11 cellular contexts compared by ENCODE assay signal in genomic region chr1:100955322-100955721, GRCh38. TPM values are rescaled to one million over a fixed set of nuclear protein-coding genes. Genes with fewer than 3 reads are reported as not detected.
A peak's percentile ranks its signal among the peaks of the same experiment; 100 is the strongest.
DNase-seq lines count a peak whose midpoint lies in the region; ATAC-seq and TF ChIP-seq lines count a peak whose summit lies in the region.
"Had no signal": no experiment of that assay in that cellular context is flagged by ENCODE, and none has a peak within 500 bp of the region (broad histone marks: within the 10 kb centered on the region; RNA-seq: fewer than 3 reads in every experiment).

No MANE protein-coding gene starts in this region.

- no peak overlapping the region for H3K4me3 Mint-ChIP-seq in progenitor cell of endocrine pancreas (ENCODE audit: low read depth)

- TF ChIP-seq CTCF in cardiac fibroblast (IDR thresholded peaks at IDR 0.05; ENCODE audit: low read depth, low read length) (no peak), mucosa of descending colon (IDR thresholded peaks at IDR 0.05) (no peak), progenitor cell of endocrine pancreas (IDR thresholded peaks at IDR 0.05; ENCODE audit: unreplicated experiment) (no peak), right atrium auricular region (IDR thresholded peaks at IDR 0.05) (no peak), lower leg skin (IDR thresholded peaks at IDR 0.05) (no peak)

- no peak for ATAC-seq in mucosa of descending colon

- no peak overlapping the region for H3K4me3 ChIP-seq in cardiac fibroblast (replicated peaks in 1 of 2; ENCODE audit: low read depth in 2 of 2, low read length in 2 of 2)
- H3K4me3 ChIP-seq in mucosa of descending colon = no peak overlapping the region
- no peak overlapping the region for H3K4me3 ChIP-seq in right atrium auricular region
- no peak overlapping the region for H3K4me3 ChIP-seq in lower leg skin (ENCODE audit: low read depth, poor library complexity, severe bottlenecking)
- H3K4me3 ChIP-seq: vagina had no signal

- H3K36me3 ChIP-seq in mucosa of descending colon (ENCODE audit: low read depth) = no peaks in the 10 kb centered on the region
- peaks cover 11% of the 10 kb centered on the region for H3K36me3 ChIP-seq in right atrium auricular region

- H3K27me3 Mint-ChIP-seq in progenitor cell of endocrine pancreas = no peaks in the 10 kb centered on the region

- WGBS in lower leg skin, 2 donors = 41 to 48% methylated on average over 1 of the region's 1 CpG

- TF ChIP-seq POLR2A in lower leg skin (IDR thresholded peaks at IDR 0.05) = no peak

- H3K27ac Mint-ChIP-seq in progenitor cell of endocrine pancreas = no peak overlapping the region

- H3K36me3 Mint-ChIP-seq in progenitor cell of endocrine pancreas (ENCODE audit: insufficient read depth) = peaks cover 7% of the 10 kb centered on the region

- H3K9me3 ChIP-seq in mucosa of descending colon = no peaks in the 10 kb centered on the region
- H3K9me3 ChIP-seq in right atrium auricular region = no peaks in the 10 kb centered on the region
- H3K9me3 ChIP-seq: vagina had no signal

- H3K27me3 ChIP-seq in right atrium auricular region = no peaks in the 10 kb centered on the region
- H3K27me3 ChIP-seq: vagina had no signal

- no peak overlapping the region for H3K27ac ChIP-seq in right atrium auricular region
- H3K27ac ChIP-seq: HL-60, vagina had no signal

- intact Hi-C loops in mucosa of descending colon (cut with DNase I, micrococcal nuclease) = no loop called here
- intact Hi-C loops in lower leg skin (cut with DNase I; ENCODE audit: low total_unique reads) = no loop called here

- DNase-seq in Daoy (ENCODE audit: low read depth) (peak; percentile 74), HT1080 (ENCODE audit: low read depth) (peak; percentile 70), cardiac fibroblast (ENCODE audit: low read depth in 2 of 2) (peak; percentile 71 to 88), myocyte (ENCODE audit: low read depth) (peak; percentile 26), mucosa of descending colon (no peak), progenitor cell of endocrine pancreas (ENCODE audit: low spot score, unreplicated experiment) (no peak), right atrium auricular region (ENCODE audit: low spot score) (no peak), lower leg skin (ENCODE audit: low spot score in 2 of 2) (no peak)
- DNase-seq: NCI-H1417 treated with DMSO at 0.1 percent for 48 hours had no signal

- H3K4me1 ChIP-seq in mucosa of descending colon (ENCODE audit: low read depth) = no peaks in the 10 kb centered on the region
- H3K4me1 ChIP-seq in right atrium auricular region = no peaks in the 10 kb centered on the region

- no peaks in the 10 kb centered on the region for H3K9me3 Mint-ChIP-seq in progenitor cell of endocrine pancreas (ENCODE audit: low read depth)

- peaks cover 14% of the 10 kb centered on the region for H3K4me1 Mint-ChIP-seq in progenitor cell of endocrine pancreas (ENCODE audit: low read depth)

RNA-seq across cellular contexts. Expression of gene SLC30A7, which starts 59.4 kb away (rescaled TPM):
- 69.5 and 70.4 TPM in 2 replicates for total RNA-seq in Daoy (2014; rRNA removed; shearing (Covaris generic))
- 26.8 and 30.5 TPM in 2 replicates for total RNA-seq in HT1080 (2014; rRNA removed; shearing (Covaris generic))
- 16.0 and 20.5 TPM in 2 replicates for polyA plus RNA-seq in HT1080 (2015; cell fraction: cytosol; rRNA removed)
- 39.5 and 41.2 TPM in 2 replicates for polyA plus RNA-seq in HT1080 (2015; cell fraction: nucleus; rRNA removed)
- total RNA-seq in myocyte (18.3 and 26.8 TPM in 2 replicates), mucosa of descending colon (10 to 100 TPM; 27.3 to 37.0 (median 35.7) TPM), progenitor cell of endocrine pancreas (28.2 and 30.7 TPM in 2 replicates), right atrium auricular region (1 to 10 TPM; 8.1 to 9.0 TPM), lower leg skin (10 to 100 TPM; 16.1 to 21.6 (median 18.4) TPM)
- polyA plus RNA-seq in myocyte (2012) = 8.7 TPM

Comparison
In these comparisons a context has a peak if more than half of its experiments do, and no peak if none do; other contexts are left out.
1. DNase-seq: peak in Daoy (single experiment), HT1080 (single experiment), cardiac fibroblast (2 of 2) and myocyte (single experiment); none in mucosa of descending colon (0 of 3), progenitor cell of endocrine pancreas (single experiment), right atrium auricular region (single experiment) and lower leg skin (0 of 2).